Comparison of ENCODE assay signal across 30 cellular contexts in genomic region chr17:45979137-45979536, GRCh38. TPM values are rescaled to one million over a fixed set of nuclear protein-coding genes. Genes with fewer than 3 reads are reported as not detected.
"Had no signal": no experiment of that assay in that cellular context is flagged by ENCODE, and none has a peak within 500 bp of the region (broad histone marks: within the 10 kb centered on the region; RNA-seq: fewer than 3 reads in every experiment).

No MANE protein-coding gene starts in this region.

- DNase-seq: stimulated activated CD4-positive, alpha-beta T cell treated with anti-CD3 and anti-CD28 coated beads, Interleukin-2, amount 100 ng/mL, for 48 hours; stimulated activated CD4-positive, alpha-beta T cell treated with anti-CD3 and anti-CD28 coated beads, Interleukin-4, amount 100 ng/mL, for 1 hour; stimulated activated CD4-positive, alpha-beta T cell treated with anti-CD3 and anti-CD28 coated beads, Interleukin-4, amount 100 ng/mL, for 24 hours; stimulated activated CD4-positive, alpha-beta T cell treated with anti-CD3 and anti-CD28 coated beads, Interleukin-4, amount 100 ng/mL, for 4 hours; stimulated activated CD8-positive, alpha-beta memory T cell treated with anti-CD3 and anti-CD28 coated beads, Interleukin-4, amount 100 ng/mL, for 48 hours; stimulated activated naive B cell treated with anti-CD40 and anti-IgM and Interleukin-4, amounts not matched to agents 10 μg/mL and 1 μg/mL and 100 μg/mL, for 72 hours; stimulated activated naive CD4-positive, alpha-beta T cell; stimulated activated naive CD4-positive, alpha-beta T cell treated with Interleukin-2 at 50 U/mL for 16 hours; stimulated activated naive CD8-positive, alpha-beta T cell treated with anti-CD3 and anti-CD28 coated beads, Interleukin-15, amount 100 ng/mL, for 72 hours; stimulated activated naive CD8-positive, alpha-beta T cell treated with anti-CD3 and anti-CD28 coated beads, Interleukin-15, Interleukin-2, amounts not matched to agents 100 U/mL and 50 U/mL, for 24 hours; stomach; substantia nigra; testis; thyroid gland; tibial artery; transverse colon; upper lobe of left lung; upper lobe of right lung; uterus had no signal

- FAIRE-seq: urothelium cell line had no signal

- H3K4me1 ChIP-seq: stomach, testis, thyroid gland, tibial artery, tibial nerve, upper lobe of left lung, upper lobe of right lung, uterus, vagina had no signal

- H3K4me3 ChIP-seq: stomach, suprapubic skin, testis, thoracic aorta, thyroid gland, tibial artery, tibial nerve, transverse colon, upper lobe of left lung, upper lobe of right lung, uterus, vagina had no signal

- H3K36me3 ChIP-seq: stomach, suprapubic skin, thoracic aorta, thyroid gland, tibial artery, transverse colon, upper lobe of left lung, upper lobe of right lung, uterus, vagina had no signal

- H3K27me3 ChIP-seq: suprapubic skin, testis, thyroid gland, tibial nerve, transverse colon, upper lobe of left lung, upper lobe of right lung, uterus, vagina had no signal

- H3K27ac ChIP-seq: stomach, suprapubic skin, testis, thoracic aorta, thyroid gland, tibial artery, tibial nerve, transverse colon, upper lobe of left lung, upper lobe of right lung, uterus, vagina had no signal

- H3K9me3 ChIP-seq: stomach, suprapubic skin, testis, thoracic aorta, thyroid gland, tibial artery, tibial nerve, transverse colon, upper lobe of left lung, upper lobe of right lung, uterus, vagina had no signal

- ATAC-seq: stimulated activated effector memory CD8-positive, alpha-beta T cell treated with anti-CD3 and anti-CD28 coated beads, Interleukin-12 subunit alpha, Interleukin-12 subunit beta, amount 100 ng/mL, for 72 hours; stimulated activated memory B cell treated with anti-CD40 and anti-IgM and Interleukin-4, amounts not matched to agents 10 μg/mL and 1 μg/mL and 100 μg/mL, for 72 hours; stimulated activated naive B cell treated with anti-CD40 and anti-IgM and Interleukin-4, amounts not matched to agents 10 μg/mL and 1 μg/mL and 100 μg/mL, for 72 hours; stimulated activated naive CD8-positive, alpha-beta T cell treated with anti-CD3 and anti-CD28 coated beads, Interleukin-15, amount 100 ng/mL, for 72 hours; stimulated activated naive CD8-positive, alpha-beta T cell treated with anti-CD3 and anti-CD28 coated beads, Interleukin-15, Interleukin-2, amounts not matched to agents 100 U/mL and 50 U/mL, for 24 hours; upper lobe of right lung had no signal

RNA-seq across cellular contexts. Expression of gene STH, which starts 19.9 kb away (rescaled TPM):
- total RNA-seq: stomach, subcutaneous adipose tissue, suprapubic skin, thoracic aorta, thyroid gland, tibial nerve, transverse colon, upper lobe of left lung, upper lobe of right lung, ureter, urinary bladder, uterus, vagina had no signal
- polyA plus RNA-seq: stomach, thymus, urinary bladder had no signal
